ENCODE assay signal across 16 cellular contexts in genomic region chr4:47017081-47017480, GRCh38. TPM values are rescaled to one million over a fixed set of nuclear protein-coding genes. Genes with fewer than 3 reads are reported as not detected.
DNase-seq lines count a peak whose midpoint lies in the region; ATAC-seq and TF ChIP-seq lines count a peak whose summit lies in the region.
"Had no signal": no experiment of that assay in that cellular context is flagged by ENCODE, and none has a peak within 500 bp of the region (broad histone marks: within the 10 kb centered on the region; RNA-seq: fewer than 3 reads in every experiment).

No MANE protein-coding gene starts in this region.

- DNase-seq in Panc1 (ENCODE audit: low read depth, low spot score) (peak; percentile 27), fibroblast of lung (ENCODE audit: low read depth in 2 of 2) (peak; percentile 7 to 71), osteoblast (ENCODE audit: insufficient read length, low spot score, missing footprints) (no peak), glomerular visceral epithelial cell (ENCODE audit: extremely low spot score) (no peak), cerebellum (ENCODE audit: low spot score) (no peak), NCI-H146 treated with DMSO at 0.1 percent for 48 hours (lab: John Stamatoyannopoulos, UW; ENCODE audit: unreplicated experiment) (no peak)
- DNase-seq: AML-193; Caco-2; CD8-positive, alpha-beta memory T cell; GM23248; H7 had no signal

- ATAC-seq in Panc1: no peak
- ATAC-seq: HepG2 had no signal

- H3K36me3 ChIP-seq in ACC112 (ENCODE audit: insufficient read depth, low read length) (no peaks in the 10 kb centered on the region), Panc1 (ENCODE audit: control insufficient read depth, insufficient read depth, low read length) (no peaks in the 10 kb centered on the region), fibroblast of lung (ENCODE audit: control insufficient read depth, insufficient read depth, low read length) (no peaks in the 10 kb centered on the region), osteoblast (ENCODE audit: insufficient read depth, low read length) (no peaks in the 10 kb centered on the region)
- H3K36me3 ChIP-seq: BLaER1 had no signal

- H3K9me3 ChIP-seq in Panc1 (ENCODE audit: control insufficient read depth, insufficient read depth, low read depth, low read length): no peaks in the 10 kb centered on the region
- H3K9me3 ChIP-seq in fibroblast of lung (ENCODE audit: control insufficient read depth, insufficient read depth, low read depth, low read length): no peaks in the 10 kb centered on the region
- no peaks in the 10 kb centered on the region for H3K9me3 ChIP-seq in osteoblast (ENCODE audit: low read depth, low read length)
- H3K9me3 ChIP-seq: BLaER1, Caco-2 had no signal

- H4K20me1 ChIP-seq in fibroblast of lung (ENCODE audit: control insufficient read depth, extremely low read depth, insufficient read depth, low read length) (no peaks in the 10 kb centered on the region), osteoblast (ENCODE audit: insufficient read depth, low read length) (no peaks in the 10 kb centered on the region)
- H4K20me1 ChIP-seq: BLaER1 had no signal

- CTCF ChIA-PET in Panc1 (lab: Charles Lee): no interaction called here

- H3K4me3 ChIP-seq in ACC112 (ENCODE audit: low read depth, low read length): no peak overlapping the region
- no peak overlapping the region for H3K4me3 ChIP-seq in Panc1 (ENCODE audit: low read depth in 2 of 2, low read length in 2 of 2)
- no peak overlapping the region for H3K4me3 ChIP-seq in fibroblast of lung (replicated peaks in 1 of 4; ENCODE audit: control extremely low read depth in 1 of 4, insufficient read depth in 1 of 4, low read depth in 3 of 4, low read length in 4 of 4)
- H3K4me3 ChIP-seq in osteoblast (ENCODE audit: insufficient read depth, low read length): no peak overlapping the region
- H3K4me3 ChIP-seq: BLaER1, GM23248 had no signal

- H3K79me2 ChIP-seq in ACC112 (ENCODE audit: control insufficient read depth, insufficient read depth, low read length, unreplicated experiment): no peaks in the 10 kb centered on the region
- H3K79me2 ChIP-seq in fibroblast of lung (ENCODE audit: control insufficient read depth, insufficient read depth, low read length): no peaks in the 10 kb centered on the region
- H3K79me2 ChIP-seq in osteoblast (ENCODE audit: insufficient read depth, low read length): no peaks in the 10 kb centered on the region

- intact Hi-C loops in Panc1 (cut with micrococcal nuclease; ENCODE audit: unreplicated experiment): no loop called here

- peak overlapping the region; percentile 64 for H3K27ac ChIP-seq in ACC112 (ENCODE audit: low read depth, low read length)
- no peak overlapping the region for H3K27ac ChIP-seq in Panc1 (ENCODE audit: low read length)
- no peak overlapping the region for H3K27ac ChIP-seq in fibroblast of lung (ENCODE audit: insufficient read depth, low read length)
- peak overlapping the region; percentile 41 for H3K27ac ChIP-seq in osteoblast (ENCODE audit: low read depth, low read length)
- H3K27ac ChIP-seq: 22Rv1, BLaER1, GM23248 had no signal

- in situ Hi-C loops in Panc1 (cut with HindIII; ENCODE audit: low pct_unique_long_range_greater_than_20kb, low sequenced_read_pairs): no loop called here

- H3K4me2 ChIP-seq in fibroblast of lung (ENCODE audit: extremely low read depth, insufficient read depth, low read length) (no peak overlapping the region), osteoblast (ENCODE audit: insufficient read depth, low read length) (no peak overlapping the region)
- H3K4me2 ChIP-seq: BLaER1 had no signal

- POLR2A ChIA-PET in Panc1 (lab: Charles Lee): no interaction called here

- no peak overlapping the region for H3K9ac ChIP-seq in fibroblast of lung (ENCODE audit: insufficient read depth, low read length)
- H3K9ac ChIP-seq: BLaER1, GM23248 had no signal

- BruUV-seq in Panc1 (replicated peaks; lab: Mats Ljungman, UMichigan): no TSS peak

- H3K4me1 ChIP-seq in ACC112 (ENCODE audit: control insufficient read depth, insufficient read depth, low read length, unreplicated experiment): peaks cover 21% of the 10 kb centered on the region
- H3K4me1 ChIP-seq in Panc1 (ENCODE audit: control insufficient read depth, insufficient read depth, low read length): no peaks in the 10 kb centered on the region
- H3K4me1 ChIP-seq in fibroblast of lung (ENCODE audit: control insufficient read depth, extremely low read depth, insufficient read depth, low read length): no peaks in the 10 kb centered on the region
- H3K4me1 ChIP-seq in osteoblast (ENCODE audit: insufficient read depth, low read length): peaks cover 15% of the 10 kb centered on the region
- H3K4me1 ChIP-seq: BLaER1, Caco-2 had no signal

- H3K27me3 ChIP-seq in ACC112 (ENCODE audit: insufficient read depth, low read length) (no peaks in the 10 kb centered on the region), Panc1 (ENCODE audit: control insufficient read depth, insufficient read depth, low read length) (no peaks in the 10 kb centered on the region), fibroblast of lung (ENCODE audit: control insufficient read depth, insufficient read depth, low read length) (no peaks in the 10 kb centered on the region), osteoblast (ENCODE audit: insufficient read depth, low read length) (no peaks in the 10 kb centered on the region)
- H3K27me3 ChIP-seq: BLaER1 had no signal

- no peak overlapping the region for H2AFZ ChIP-seq in ACC112 (ENCODE audit: low read length, unreplicated experiment)
- no peak overlapping the region for H2AFZ ChIP-seq in fibroblast of lung (ENCODE audit: low read length)
- H2AFZ ChIP-seq in osteoblast (ENCODE audit: low read length): no peak overlapping the region
- H2AFZ ChIP-seq: GM23248 had no signal

- TF ChIP-seq CTCF in Panc1 (IDR thresholded peaks at IDR 0.05) (no peak), fibroblast of lung (conservative IDR thresholded peaks at IDR 0.05 in 1 of 2, IDR thresholded peaks at IDR 0.05 in 1 of 2; ENCODE audit: low read depth in 1 of 2, low read length in 2 of 2) (no peak), osteoblast (IDR thresholded peaks at IDR 0.05; ENCODE audit: extremely low read depth, low read depth, low read length) (no peak)

RNA-seq across cellular contexts. Expression of gene GABRB1, which starts 14.3 kb away (rescaled TPM):
- total RNA-seq in Panc1 (2021; ENCODE audit: unreplicated experiment) (not detected), fibroblast of lung (0.17 TPM in 1 of 2 replicates, not detected in the other), osteoblast (not detected in 2 replicates), cerebellum (48.8 TPM)
- polyA plus RNA-seq in Panc1 (2012; ENCODE audit: insufficient read length): not detected
- 0.05 and 0.23 TPM in 2 replicates for polyA plus RNA-seq in fibroblast of lung
- polyA plus RNA-seq in fibroblast of lung (2012): 0.16 TPM in 1 of 2 replicates, not detected in the other
- 5.9 TPM in 1 of 2 replicates, not detected in the other for polyA minus RNA-seq in fibroblast of lung (ENCODE audit: low replicate concordance)
- total RNA-seq: CD8-positive, alpha-beta memory T cell; GM23248; HepG2 had no signal
- polyA plus RNA-seq: CD8-positive, alpha-beta memory T cell; GM23248; HepG2 had no signal

RNA-seq across cellular contexts. Expression of gene GABRA4, which starts 23.7 kb away (rescaled TPM):
- total RNA-seq in Panc1 (2021; ENCODE audit: unreplicated experiment) (not detected), fibroblast of lung (not detected in 2 replicates), osteoblast (under 0.01 TPM in 1 of 2 replicates, not detected in the other), cerebellum (1.8 TPM)
- not detected for polyA plus RNA-seq in Panc1 (2012; ENCODE audit: insufficient read length)
- polyA plus RNA-seq in fibroblast of lung: not detected in 2 replicates
- polyA plus RNA-seq in fibroblast of lung (2012): not detected in 2 replicates
- polyA minus RNA-seq in fibroblast of lung (ENCODE audit: low replicate concordance): not detected in 2 replicates
- total RNA-seq: CD8-positive, alpha-beta memory T cell; Daoy; GM23248; HepG2 had no signal
- polyA plus RNA-seq: CD8-positive, alpha-beta memory T cell; GM23248; HepG2 had no signal

Comparison
In these comparisons a context has a peak if more than half of its experiments do, and no peak if none do; other contexts are left out.
1. H3K27ac ChIP-seq: peak in ACC112 (single experiment) and osteoblast (single experiment); none in Panc1 (single experiment) and fibroblast of lung (single experiment).
2. DNase-seq: peak in Panc1 (single experiment) and fibroblast of lung (2 of 2); none in osteoblast (single experiment), glomerular visceral epithelial cell (single experiment), cerebellum (single experiment) and NCI-H146 treated with DMSO at 0.1 percent for 48 hours (single experiment).
3. RNA of gene GABRB1, which starts 14.3 kb away (total RNA-seq): 48.8 TPM in cerebellum (single experiment); 0.17 TPM in fibroblast of lung, not detected in Panc1 (single experiment) and not detected in osteoblast; every median in the first group is over 10 times any median in the second.